In genomic region chr13:110517505-110518149, GRCh38 we compare ENCODE assay signal across 28 cellular contexts. TPM values are rescaled to one million over a fixed set of nuclear protein-coding genes. Genes with fewer than 3 reads are reported as not detected.
A peak's percentile ranks its signal among the peaks of the same experiment; 100 is the strongest.
DNase-seq lines count a peak whose midpoint lies in the region; ATAC-seq and TF ChIP-seq lines count a peak whose summit lies in the region.
"Had no signal": no experiment of that assay in that cellular context is flagged by ENCODE, and none has a peak within 500 bp of the region (broad histone marks: within the 10 kb centered on the region; RNA-seq: fewer than 3 reads in every experiment).

No MANE protein-coding gene starts in this region.

- intact Hi-C loops in thyroid gland (cut with DNase I): no loop called here

- H3K9me3 ChIP-seq in lung (ENCODE audit: control insufficient read depth in 2 of 2, insufficient read depth in 1 of 2, low read length in 1 of 2) (no peaks in the 10 kb centered on the region), thyroid gland (no peaks in the 10 kb centered on the region)
- H3K9me3 ChIP-seq: pancreas had no signal

- H3K36me3 ChIP-seq in lung (ENCODE audit: control insufficient read depth in 2 of 2, insufficient read depth in 2 of 2, low read length in 2 of 2) (peaks cover 4 to 15% of the 10 kb centered on the region in 2 donors), thyroid gland (peaks cover 5 to 10% of the 10 kb centered on the region in 2 donors)

- peak; percentile 44 for DNase-seq in DMS79 treated with DMSO at 0.1 percent for 48 hours (lab: John Stamatoyannopoulos, UW)
- no peak for DNase-seq in DMS79 (lab: John Stamatoyannopoulos, UW)
- DNase-seq in endothelial cell (ENCODE audit: low spot score): no peak
- DNase-seq in lung (ENCODE audit: low spot score): peak; percentile 46
- no peak for DNase-seq in thyroid gland
- DNase-seq in germinal center (ENCODE audit: low spot score): no peak
- no peak for DNase-seq in substantia nigra (lab: John Stamatoyannopoulos, UW)
- no peak for DNase-seq in NCI-H2081 (lab: John Stamatoyannopoulos, UW)
- DNase-seq: activated CD4-positive, alpha-beta memory T cell treated with anti-CD3 and anti-CD28 coated beads for 36 hours; activated CD4-positive, CD25-positive, alpha-beta regulatory T cell treated with anti-CD3 and anti-CD28 coated beads, Interleukin-2, amount 50 U/mL, for 72 hours; activated CD8-positive, alpha-beta memory T cell treated with anti-CD3 and anti-CD28 coated beads, Interleukin-2, amount 50 U/mL, for 4 hours; activated naive CD4-positive, alpha-beta T cell treated with anti-CD3 and anti-CD28 coated beads, Interleukin-2, amount 10 ng/mL, durations not matched to agents 7 days and 5 days; CD4-positive, alpha-beta T cell; effector CD4-positive, alpha-beta T cell; foreskin keratinocyte; left ventricle myocardium superior; midbrain; natural killer cell; NCI-H1105; NCI-H1930; NCI-H2227 treated with DMSO at 0.1 percent for 48 hours; NCI-H774; stimulated activated CD4-positive, alpha-beta T cell treated with anti-CD3 and anti-CD28 coated beads, Interleukin-4, amount 100 ng/mL, for 4 hours; stimulated activated naive B cell treated with anti-CD40 and anti-IgM and Interleukin-4, amounts not matched to agents 10 μg/mL and 1 μg/mL and 100 μg/mL, for 72 hours had no signal

- peaks cover 0 to 24% of the 10 kb centered on the region in 2 donors for H3K4me1 ChIP-seq in lung (ENCODE audit: control insufficient read depth in 2 of 2, insufficient read depth in 2 of 2, low read length in 2 of 2)
- H3K4me1 ChIP-seq in thyroid gland: peaks cover 26 to 30% of the 10 kb centered on the region in 2 donors
- H3K4me1 ChIP-seq: foreskin keratinocyte had no signal

- H3K27me3 ChIP-seq in lung (ENCODE audit: control insufficient read depth, insufficient read depth) (no peaks in the 10 kb centered on the region), thyroid gland (no peaks in the 10 kb centered on the region)
- H3K27me3 ChIP-seq: foreskin keratinocyte, pancreas had no signal

- H3K27ac ChIP-seq in lung (ENCODE audit: low read depth in 1 of 2, low read length in 1 of 2): peak overlapping the region in 1 of 2 donors; percentile 44
- H3K27ac ChIP-seq in thyroid gland: peak overlapping the region in 2 of 3 donors; percentile 15 to 28
- no peak overlapping the region for H3K27ac ChIP-seq in substantia nigra (ENCODE audit: low read depth, low read length, poor library complexity, severe bottlenecking)
- H3K27ac ChIP-seq: 22Rv1, foreskin keratinocyte, pancreas, SK-N-MC had no signal

- H3K9me3 Mint-ChIP-seq in endothelial cell (ENCODE audit: unreplicated experiment): no peaks in the 10 kb centered on the region
- H3K9me3 Mint-ChIP-seq: activated CD4-positive, alpha-beta memory T cell treated with anti-CD3 and anti-CD28 coated beads for 36 hours; CD4-positive, alpha-beta T cell; natural killer cell; stimulated activated naive B cell treated with anti-CD40 and anti-IgM and Interleukin-4, amounts not matched to agents 10 μg/mL and 1 μg/mL and 100 μg/mL, for 72 hours; T-helper 1 cell treated with Interleukin-12 subunit alpha and Interleukin-12 subunit beta and Interleukin-4 antibody, amounts not matched to agents 30 μg/mL and 1 μg/mL, for 36 hours had no signal

- H3K4me1 Mint-ChIP-seq in endothelial cell (ENCODE audit: unreplicated experiment): no peaks in the 10 kb centered on the region
- H3K4me1 Mint-ChIP-seq: natural killer cell had no signal

- H3K4me3 Mint-ChIP-seq in endothelial cell (ENCODE audit: unreplicated experiment): no peak overlapping the region
- H3K4me3 Mint-ChIP-seq: activated CD4-positive, alpha-beta memory T cell treated with anti-CD3 and anti-CD28 coated beads for 36 hours; activated naive CD4-positive, alpha-beta T cell treated with anti-CD3 and anti-CD28 coated beads, Interleukin-2, amount 10 ng/mL, durations not matched to agents 7 days and 5 days; CD4-positive, alpha-beta T cell; natural killer cell; stimulated activated naive B cell treated with anti-CD40 and anti-IgM and Interleukin-4, amounts not matched to agents 10 μg/mL and 1 μg/mL and 100 μg/mL, for 72 hours; T-helper 1 cell treated with Interleukin-12 subunit alpha and Interleukin-12 subunit beta and Interleukin-4 antibody, amounts not matched to agents 30 μg/mL and 1 μg/mL, for 36 hours had no signal

- peak overlapping the region; percentile 8 for H3K27ac Mint-ChIP-seq in endothelial cell (ENCODE audit: unreplicated experiment)
- H3K27ac Mint-ChIP-seq: activated CD4-positive, alpha-beta memory T cell treated with anti-CD3 and anti-CD28 coated beads for 36 hours; activated naive CD4-positive, alpha-beta T cell treated with anti-CD3 and anti-CD28 coated beads, Interleukin-2, amount 10 ng/mL, durations not matched to agents 7 days and 5 days; CD4-positive, alpha-beta T cell; natural killer cell; stimulated activated naive B cell treated with anti-CD40 and anti-IgM and Interleukin-4, amounts not matched to agents 10 μg/mL and 1 μg/mL and 100 μg/mL, for 72 hours; T-helper 1 cell treated with Interleukin-12 subunit alpha and Interleukin-12 subunit beta and Interleukin-4 antibody, amounts not matched to agents 30 μg/mL and 1 μg/mL, for 36 hours had no signal

- H3K27me3 Mint-ChIP-seq in endothelial cell (ENCODE audit: unreplicated experiment): peaks cover 12% of the 10 kb centered on the region
- H3K27me3 Mint-ChIP-seq: CD4-positive, alpha-beta T cell had no signal

- ATAC-seq in lung (ENCODE audit: insufficient read depth, low FRiP score): peak; percentile 2
- ATAC-seq: foreskin keratinocyte; left ventricle myocardium superior; natural killer cell; pancreas; stimulated activated naive B cell treated with anti-CD40 and anti-IgM and Interleukin-4, amounts not matched to agents 10 μg/mL and 1 μg/mL and 100 μg/mL, for 72 hours had no signal

- H3K4me3 ChIP-seq in lung (no peak overlapping the region), thyroid gland (replicated peaks in 1 of 3) (no peak overlapping the region)
- H3K4me3 ChIP-seq: pancreas, SK-N-MC had no signal

- TF ChIP-seq CTCF in endothelial cell (IDR thresholded peaks at IDR 0.05; ENCODE audit: unreplicated experiment): no peak
- no peak for TF ChIP-seq CTCF in lung (IDR thresholded peaks at IDR 0.05; ENCODE audit: control extremely low read depth, extremely low read depth)
- no peak for TF ChIP-seq CTCF in thyroid gland (IDR thresholded peaks at IDR 0.05)

- no peak for TF ChIP-seq POLR2A in thyroid gland (IDR thresholded peaks at IDR 0.05)

- H3K36me3 Mint-ChIP-seq in endothelial cell (ENCODE audit: low read depth, unreplicated experiment): peaks cover 28% of the 10 kb centered on the region
- H3K36me3 Mint-ChIP-seq: activated CD4-positive, alpha-beta memory T cell treated with anti-CD3 and anti-CD28 coated beads for 36 hours; natural killer cell had no signal

- 51 to 52% methylated on average over 7 of the region's 7 CpGs for WGBS in lung, 2 donors
- WGBS in thyroid gland, 2 donors: 62 to 73% methylated on average over 7 of the region's 7 CpGs

RNA-seq across cellular contexts. Expression of gene RAB20, which starts 43.9 kb away (rescaled TPM):
- total RNA-seq in endothelial cell (ENCODE audit: unreplicated experiment): 1.5 TPM
- 10 to 100 TPM; 42.9 to 47.9 TPM for total RNA-seq in lung
- polyA plus RNA-seq in lung: 100 to 1,000 TPM in 1 of 2 donors, 10 to 100 TPM in 1; 35.8 to 118 TPM
- 10 to 100 TPM; 21.0 to 60.5 (median 43.5) TPM for total RNA-seq in thyroid gland

Comparison
In these comparisons a context has a peak if more than half of its experiments do, and no peak if none do; other contexts are left out.
1. DNase-seq: peak in DMS79 treated with DMSO at 0.1 percent for 48 hours (single experiment) and lung (single experiment); none in DMS79 (single experiment), endothelial cell (single experiment), thyroid gland (0 of 2), germinal center (single experiment), substantia nigra (0 of 49) and NCI-H2081 (0 of 2).